Comparison of ENCODE assay signal across 8 cellular contexts in the genomic region with DNA sequence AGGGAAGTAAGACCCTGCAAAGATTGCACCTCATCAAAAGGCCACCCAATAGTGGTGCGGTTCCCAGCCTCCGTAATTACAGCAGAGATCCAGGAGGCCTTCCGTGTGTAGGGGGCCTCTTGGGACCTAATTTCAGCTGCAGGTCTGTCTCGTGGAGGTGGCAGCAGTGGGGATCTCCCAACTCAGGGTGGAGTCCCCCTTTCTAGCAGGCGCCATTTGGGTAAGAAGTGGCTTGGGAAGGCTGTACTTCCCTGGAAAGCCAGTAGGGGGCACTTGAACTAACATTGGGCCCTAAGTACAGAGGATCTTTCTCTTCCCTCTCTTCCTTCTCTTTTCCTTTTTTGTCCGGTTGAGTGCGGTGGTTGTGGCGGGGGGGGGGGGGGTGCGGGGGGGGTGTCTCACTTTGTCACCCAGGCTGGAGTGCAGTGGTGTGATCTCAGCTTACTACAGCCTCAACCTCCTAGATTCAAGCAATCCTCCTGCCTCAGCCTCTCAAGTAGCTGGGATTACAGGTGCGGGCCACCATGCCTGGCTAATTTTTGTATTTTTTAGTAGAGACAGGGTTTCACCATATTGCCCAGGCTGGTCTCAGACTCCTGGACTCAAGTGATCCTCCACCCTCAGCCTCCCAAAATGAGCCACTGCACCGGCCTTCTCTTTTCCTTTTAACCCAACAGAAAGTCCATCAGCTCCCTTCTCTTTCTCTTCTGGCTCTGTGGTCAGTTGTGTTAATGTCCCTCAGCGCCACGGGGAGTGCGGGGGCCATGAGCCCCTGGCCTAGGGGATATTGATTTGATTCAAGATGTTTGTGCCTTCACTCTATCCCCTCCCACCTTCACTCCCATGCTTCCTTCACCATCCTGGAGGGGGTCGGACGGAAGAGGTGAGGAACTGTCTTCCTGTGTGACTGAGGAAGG. TPM values are rescaled to one million over a fixed set of nuclear protein-coding genes. Genes with fewer than 3 reads are reported as not detected.
A peak's percentile ranks its signal among the peaks of the same experiment; 100 is the strongest.
DNase-seq lines count a peak whose midpoint lies in the region; ATAC-seq and TF ChIP-seq lines count a peak whose summit lies in the region.

No MANE protein-coding gene starts in this region.

- H3K4me1 ChIP-seq in tibial nerve: peaks cover 0 to 15% (median 2%) of the 10 kb centered on the region in 4 donors

- TF ChIP-seq CTCF in AG04450 (IDR thresholded peaks at IDR 0.05; ENCODE audit: low read depth, low read length) (peak; percentile 57), GM12864 (IDR thresholded peaks at IDR 0.05; ENCODE audit: low read depth, low read length, missing control alignments) (peak; percentile 84), VCaP (conservative IDR thresholded peaks at IDR 0.05) (no peak; the same call in 1 of the 2 replicates), glutamatergic neuron (IDR thresholded peaks at IDR 0.05; ENCODE audit: partially characterized antibody, unreplicated experiment) (peak; percentile 71), tibial nerve (IDR thresholded peaks at IDR 0.05) (peak; percentile 27 to 57 (median 52))

- TF ChIP-seq EP300 in tibial nerve (IDR thresholded peaks at IDR 0.05): no peak

- H3K4me3 ChIP-seq in AG04450 (ENCODE audit: low read depth, low read length) (no peak overlapping the region), GM12864 (ENCODE audit: low read depth, low read length) (no peak overlapping the region), tibial nerve (no peak overlapping the region)

- H3K27ac ChIP-seq in AG04450 (ENCODE audit: low read depth, low read length): no peak overlapping the region
- H3K27ac ChIP-seq in VCaP: peak overlapping the region; percentile 69
- no peak overlapping the region for H3K27ac ChIP-seq in tibial nerve

- CTCF ChIA-PET in AG04450 (lab: Charles Lee): interaction anchor here (0.7 to 6.2 kb wide), 5 partner anchors 48 to 416 kb away, joined by 3 to 145 read pairs (median 34); no protein-coding TSS in a partner anchor

- peaks cover 9% of the 10 kb centered on the region for H3K27me3 Mint-ChIP-seq in glutamatergic neuron (ENCODE audit: unreplicated experiment)

- POLR2A ChIA-PET in AG04450 (lab: Yijun Ruan, JAX): no interaction called here

- H3K36me3 Mint-ChIP-seq in glutamatergic neuron (ENCODE audit: unreplicated experiment): peaks cover 7% of the 10 kb centered on the region

- WGBS in tibial nerve, 2 donors: 89 to 91% methylated on average over 16 of the region's 16 CpGs

- ATAC-seq in GM18519 (IDR thresholded peaks at IDR 0.05; ENCODE audit: low FRiP score, unreplicated experiment) (no peak), HG03442 (IDR thresholded peaks at IDR 0.05; ENCODE audit: unreplicated experiment) (no peak)

- no peaks in the 10 kb centered on the region for H3K27me3 ChIP-seq in AG04450 (ENCODE audit: control insufficient read depth, insufficient read depth, low read length)
- H3K27me3 ChIP-seq in tibial nerve: no peaks in the 10 kb centered on the region

- DNase-seq in AG04450 (ENCODE audit: low read depth, low spot score) (no peak), GM12864 (ENCODE audit: low read depth) (peak; percentile 16), glutamatergic neuron (no peak), tibial nerve (ENCODE audit: low spot score in 2 of 2) (no peak)
- DNase-seq in activated CD4-positive, CD25-positive, alpha-beta regulatory T cell (lab: John Stamatoyannopoulos, UW): no peak

- no peak overlapping the region for H3K4me3 Mint-ChIP-seq in glutamatergic neuron (ENCODE audit: unreplicated experiment)

- TF ChIP-seq POLR2A in tibial nerve (IDR thresholded peaks at IDR 0.05): no peak

- H3K9me3 ChIP-seq in AG04450 (ENCODE audit: control insufficient read depth, insufficient read depth, low read length) (no peaks in the 10 kb centered on the region; the same call in 1 of the 2 replicates), tibial nerve (no peaks in the 10 kb centered on the region)

- peak overlapping the region; percentile 28 for H3K27ac Mint-ChIP-seq in glutamatergic neuron (ENCODE audit: unreplicated experiment)

- H3K9me3 Mint-ChIP-seq in glutamatergic neuron (ENCODE audit: unreplicated experiment): peaks cover 3% of the 10 kb centered on the region

- H3K36me3 ChIP-seq in tibial nerve: peaks cover 0 to 75% (median 24%) of the 10 kb centered on the region in 3 donors

- H3K4me1 Mint-ChIP-seq in glutamatergic neuron (ENCODE audit: low read depth, unreplicated experiment): peaks cover 22% of the 10 kb centered on the region

RNA-seq across cellular contexts. Expression of gene CENPO, which starts 32.0 kb away (rescaled TPM):
- 12.1 and 15.7 TPM in 2 replicates for polyA plus RNA-seq in AG04450 (2011; rRNA removed)
- 15.5 and 16.7 TPM in 2 replicates for polyA minus RNA-seq in AG04450 (2011; rRNA and poly(A)+ RNA removed)
- 26.5 TPM for total RNA-seq in glutamatergic neuron (ENCODE audit: unreplicated experiment)
- 1 to 10 TPM; 2.4 to 3.6 (median 2.7) TPM for total RNA-seq in tibial nerve

RNA-seq across cellular contexts. Expression of gene PTRHD1, which starts 32.0 kb away (rescaled TPM):
- 42.5 and 51.5 TPM in 2 replicates for polyA plus RNA-seq in AG04450 (2011; rRNA removed)
- polyA minus RNA-seq in AG04450 (2011; rRNA and poly(A)+ RNA removed): 8.1 and 15.1 TPM in 2 replicates
- 25.2 TPM for total RNA-seq in glutamatergic neuron (ENCODE audit: unreplicated experiment)
- 10 to 100 TPM in 3 of 4 donors, 1 to 10 TPM in 1; 8.4 to 19.7 (median 14.4) TPM for total RNA-seq in tibial nerve
